Comparison of ENCODE assay signal across 11 cellular contexts in the genomic region with DNA sequence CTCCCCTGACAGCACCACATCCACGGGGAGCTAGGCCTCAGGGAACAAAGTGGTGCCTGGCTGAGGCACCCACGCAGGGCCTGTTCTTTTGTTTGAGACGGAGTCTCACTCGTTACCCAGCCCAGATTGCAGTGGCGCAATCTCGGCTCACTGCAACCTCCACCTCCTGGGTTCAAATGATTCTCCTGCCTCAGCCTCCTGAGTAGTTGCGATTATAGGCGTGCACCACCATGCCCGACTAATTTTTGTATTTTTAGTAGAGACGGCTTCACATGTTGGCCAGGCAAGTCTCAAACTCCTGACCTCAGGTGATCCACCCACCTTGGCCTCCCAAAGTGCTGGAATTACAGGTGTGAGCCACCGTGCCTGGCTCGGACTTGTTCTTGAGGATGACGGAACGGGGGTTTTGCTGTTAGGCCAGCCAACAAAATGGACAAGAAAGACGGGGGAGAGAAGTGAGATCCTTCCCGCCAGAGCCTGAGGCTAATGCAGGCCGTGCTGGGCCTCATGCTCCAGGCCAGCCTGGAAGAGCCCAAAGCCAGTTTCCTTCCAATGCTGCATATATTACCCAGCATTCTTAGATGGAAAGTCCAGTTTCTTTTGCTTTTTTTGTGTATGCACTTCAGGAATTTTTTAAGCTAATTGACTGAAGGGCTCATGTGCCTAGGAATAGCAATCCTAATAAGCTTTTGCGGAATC. TPM values are rescaled to one million over a fixed set of nuclear protein-coding genes. Genes with fewer than 3 reads are reported as not detected.
A peak's percentile ranks its signal among the peaks of the same experiment; 100 is the strongest.
DNase-seq lines count a peak whose midpoint lies in the region; ATAC-seq, FAIRE-seq and TF ChIP-seq lines count a peak whose summit lies in the region.
"Had no signal": no experiment of that assay in that cellular context is flagged by ENCODE, and none has a peak within 500 bp of the region (broad histone marks: within the 10 kb centered on the region; RNA-seq: fewer than 3 reads in every experiment).

No MANE protein-coding gene starts in this region.

- H3K4me1 ChIP-seq in HepG2 (ENCODE audit: insufficient read depth, low read length): peaks cover 42% of the 10 kb centered on the region
- H3K4me1 ChIP-seq in right lobe of liver: no peaks in the 10 kb centered on the region
- H3K4me1 ChIP-seq in mesodermal cell (ENCODE audit: control insufficient read depth, insufficient read depth, low read length, poor library complexity, severe bottlenecking): peaks cover 34% of the 10 kb centered on the region

- no TSS peak for BruUV-seq in HepG2 (replicated peaks; lab: Mats Ljungman, UMichigan)

- no peak overlapping the region for H2AFZ ChIP-seq in HepG2 (ENCODE audit: low read length)

- peak overlapping the region; percentile 56 for H3K4me3 Mint-ChIP-seq in activated naive CD8-positive, alpha-beta T cell treated with anti-CD3 and anti-CD28 coated beads for 36 hours

- H3K4me1 Mint-ChIP-seq in activated naive CD8-positive, alpha-beta T cell treated with anti-CD3 and anti-CD28 coated beads for 36 hours: peaks cover 41% of the 10 kb centered on the region

- CTCF ChIA-PET in HepG2 (lab: Yijun Ruan, JAX; ENCODE audit: low intra/inter-chr PET ratio, low total read pairs): no interaction called here

- no peak for TF ChIP-seq RAD21 in HepG2 (CRISPR knock-in tag; IDR thresholded peaks at IDR 0.05)

- H3K4me3 ChIP-seq in HepG2 (replicated peaks in 1 of 3; ENCODE audit: insufficient read depth in 1 of 3, low read depth in 2 of 3, low read length in 3 of 3) (no peak overlapping the region), right lobe of liver (no peak overlapping the region), mesodermal cell (ENCODE audit: extremely low read depth, insufficient read depth, low read length, poor library complexity, severe bottlenecking) (no peak overlapping the region)

- TF ChIP-seq EP300 in HepG2 (IDR thresholded peaks at IDR 0.05; ENCODE audit: low read depth in 2 of 2, low read length in 2 of 2) (no peak), HepG2 (CRISPR knock-in tag; IDR thresholded peaks at IDR 0.05; ENCODE audit: borderline replicate concordance) (no peak)

- no peaks in the 10 kb centered on the region for H3K36me3 Mint-ChIP-seq in activated naive CD8-positive, alpha-beta T cell treated with anti-CD3 and anti-CD28 coated beads for 36 hours

- no peaks in the 10 kb centered on the region for H4K20me1 ChIP-seq in HepG2 (ENCODE audit: insufficient read depth, low read length)

- H3K9ac ChIP-seq in HepG2 (ENCODE audit: insufficient read depth, low read depth, low read length): no peak overlapping the region

- H3K9me3 Mint-ChIP-seq in activated naive CD8-positive, alpha-beta T cell treated with anti-CD3 and anti-CD28 coated beads for 36 hours: no peaks in the 10 kb centered on the region

- WGBS in HepG2 (ENCODE audit: low lambda C conversion rate): 64% methylated on average over 15 of the region's 18 CpGs
- 93% methylated on average over 5 of the region's 18 CpGs for WGBS in right lobe of liver (ENCODE audit: insufficient coverage, low coverage, low lambda C conversion rate, missing lambda C conversion rate)
- WGBS in mesodermal cell (ENCODE audit: insufficient coverage in 2 of 2), 2 experiments: 88 to 91% methylated on average over 15 to 16 of the region's 18 CpGs

- in situ Hi-C loops in HepG2 (cut with HindIII; ENCODE audit: extremely low pct_ligation_motif_present, low pct_unique_long_range_greater_than_20kb): no loop called here

- no peaks in the 10 kb centered on the region for H3K79me2 ChIP-seq in HepG2 (ENCODE audit: insufficient read depth, low read length)

- ATAC-seq in HepG2: no peak
- no peak for ATAC-seq in right lobe of liver

- POLR2A ChIA-PET in HepG2 (lab: Yijun Ruan, JAX): no interaction called here

- H3K9me3 ChIP-seq in HepG2 (ENCODE audit: low read length): no peaks in the 10 kb centered on the region
- no peaks in the 10 kb centered on the region for H3K9me3 ChIP-seq in right lobe of liver
- no peaks in the 10 kb centered on the region for H3K9me3 ChIP-seq in mesodermal cell (ENCODE audit: control insufficient read depth, low read length)

- H3K27me3 ChIP-seq in HepG2 (ENCODE audit: control insufficient read depth in 1 of 2, insufficient read depth in 2 of 2, low read length in 2 of 2): peaks cover 2 to 31% of the 10 kb centered on the region in 2 experiments; a peak in 3 of 5 replicates
- H3K27me3 ChIP-seq in right lobe of liver: no peaks in the 10 kb centered on the region

- TF ChIP-seq CTCF in HepG2 (CRISPR knock-in tag; IDR thresholded peaks at IDR 0.05) (no peak), right lobe of liver (IDR thresholded peaks at IDR 0.05) (no peak)

- H3K27ac Mint-ChIP-seq in activated naive CD8-positive, alpha-beta T cell treated with anti-CD3 and anti-CD28 coated beads for 36 hours: peak overlapping the region; percentile 75

- TF ChIP-seq POLR2A in HepG2 (IDR thresholded peaks at IDR 0.05; ENCODE audit: insufficient read depth in 1 of 2, low read depth in 2 of 2, low read length in 2 of 2) (no peak), right lobe of liver (IDR thresholded peaks at IDR 0.05) (no peak)

- H3K27ac ChIP-seq in HepG2 (ENCODE audit: extremely low read length, insufficient read depth, low read length) (no peak overlapping the region), right lobe of liver (no peak overlapping the region), mesodermal cell (ENCODE audit: low read depth, low read length, severe bottlenecking) (peak overlapping the region; percentile 77)

- FAIRE-seq in HepG2 (lab: Jason Lieb, UNC): no peak
- FAIRE-seq: bronchial epithelial cell had no signal

- H3K4me2 ChIP-seq in HepG2 (ENCODE audit: low read depth, low read length): no peak overlapping the region

- DNase-seq in HepG2 (ENCODE audit: low spot score) (no peak), right lobe of liver (no peak), C1 segment of cervical spinal cord (lab: John Stamatoyannopoulos, UW) (no peak), AG08395 (ENCODE audit: low spot score) (no peak), globus pallidus (ENCODE audit: low spot score) (no peak), NCI-H2171 (lab: John Stamatoyannopoulos, UW) (no peak)
- DNase-seq in activated naive CD8-positive, alpha-beta T cell treated with anti-CD3 and anti-CD28 coated beads for 36 hours: no peak
- DNase-seq: activated CD4-positive, alpha-beta T cell treated with anti-CD3 and anti-CD28 coated beads, Interleukin-2, amount 50 U/mL, for 1 hour; NCI-H2171 treated with DMSO at 0.1 percent for 48 hours had no signal

- H3K36me3 ChIP-seq in HepG2 (replicated peaks in 1 of 2; ENCODE audit: control insufficient read depth in 1 of 2, insufficient read depth in 2 of 2, low read length in 2 of 2): no peaks in the 10 kb centered on the region
- H3K36me3 ChIP-seq in right lobe of liver: no peaks in the 10 kb centered on the region
- no peaks in the 10 kb centered on the region for H3K36me3 ChIP-seq in mesodermal cell (ENCODE audit: control insufficient read depth, insufficient read depth, low read length)

- intact Hi-C loops in HepG2 (cut with micrococcal nuclease; ENCODE audit: unreplicated experiment) (no loop called here), right lobe of liver (cut with DNase I) (no loop called here)

- no peaks in the 10 kb centered on the region for H3K27me3 Mint-ChIP-seq in activated naive CD8-positive, alpha-beta T cell treated with anti-CD3 and anti-CD28 coated beads for 36 hours

RNA-seq across cellular contexts. Expression of a gene that starts 28.1 kb away (rescaled TPM):
- total RNA-seq in HepG2 (2016; rRNA removed; fragmentation: Illumina TruSeq; extraction: Trizol): 13.9 and 17.4 TPM in 2 replicates
- 4.7 and 4.8 TPM in 2 replicates for total RNA-seq in HepG2 (2016; cell fraction: cytosol; rRNA removed; fragmentation: Illumina TruSeq; extraction: Trizol; ENCODE audit: low read depth)
- total RNA-seq in HepG2 (2016; cell fraction: insoluble cytoplasmic fraction; rRNA removed; fragmentation: Illumina TruSeq; extraction: Trizol): 10.1 and 18.5 TPM in 2 replicates
- 20.5 and 21.4 TPM in 2 replicates for total RNA-seq in HepG2 (2016; cell fraction: membrane; rRNA removed; fragmentation: Illumina TruSeq; extraction: Trizol)
- total RNA-seq in HepG2 (2016; cell fraction: nucleus; rRNA removed; fragmentation: Illumina TruSeq; extraction: Trizol): 17.5 and 19.5 TPM in 2 replicates
- polyA plus RNA-seq in HepG2 (2011; rRNA removed): 15.2 and 17.3 TPM in 2 replicates
- polyA plus RNA-seq in HepG2 (2011; cell fraction: cytosol; rRNA removed): 12.0 and 18.4 TPM in 2 replicates
- polyA plus RNA-seq in HepG2 (2011; cell fraction: nucleus; rRNA removed): 17.2 and 23.0 TPM in 2 replicates
- polyA plus RNA-seq in HepG2 (2012): 4.4 and 15.3 TPM in 2 replicates
- 6.3 and 6.4 TPM in 2 replicates for polyA plus RNA-seq in HepG2 (2016; cell fraction: cytosol; fragmentation: Illumina TruSeq; extraction: Trizol; ENCODE audit: low read depth)
- polyA plus RNA-seq in HepG2 (2016; cell fraction: insoluble cytoplasmic fraction; fragmentation: Illumina TruSeq; extraction: Trizol; ENCODE audit: low read depth): 14.6 and 21.4 TPM in 2 replicates
- 19.0 and 20.4 TPM in 2 replicates for polyA plus RNA-seq in HepG2 (2016; cell fraction: membrane; fragmentation: Illumina TruSeq; extraction: Trizol; ENCODE audit: low read depth)
- 32.9 and 35.2 TPM in 2 replicates for polyA plus RNA-seq in HepG2 (2016; cell fraction: nucleus; fragmentation: Illumina TruSeq; extraction: Trizol; ENCODE audit: insufficient read depth, low read depth)
- 33.9 and 45.0 TPM in 2 replicates for polyA minus RNA-seq in HepG2 (2011; rRNA and poly(A)+ RNA removed; ENCODE audit: low replicate concordance)
- polyA minus RNA-seq in HepG2 (2011; cell fraction: cytosol; rRNA and poly(A)+ RNA removed): 15.8 and 17.1 TPM in 2 replicates
- 6.1 and 8.6 TPM in 2 replicates for polyA minus RNA-seq in HepG2 (2011; cell fraction: nucleus; rRNA and poly(A)+ RNA removed)
- 100 to 1,000 TPM; 122 to 232 (median 189) TPM for total RNA-seq in right lobe of liver
- total RNA-seq in activated naive CD8-positive, alpha-beta T cell treated with anti-CD3 and anti-CD28 coated beads for 36 hours: 10 to 100 TPM; 76.9 to 83.7 TPM
- 200 TPM for polyA plus RNA-seq in mesodermal cell (2013, experiment 1 of 2)
- polyA plus RNA-seq in mesodermal cell (2013, experiment 2 of 2): 168 TPM

RNA-seq across cellular contexts. Expression of a gene that starts 44.0 kb away (rescaled TPM):
- total RNA-seq in HepG2 (2016; rRNA removed; fragmentation: Illumina TruSeq; extraction: Trizol) (8.5 and 9.5 TPM in 2 replicates), right lobe of liver (10 to 100 TPM; 11.5 to 36.5 (median 18.5) TPM)
- 3.0 and 3.5 TPM in 2 replicates for total RNA-seq in HepG2 (2016; cell fraction: cytosol; rRNA removed; fragmentation: Illumina TruSeq; extraction: Trizol; ENCODE audit: low read depth)
- total RNA-seq in HepG2 (2016; cell fraction: insoluble cytoplasmic fraction; rRNA removed; fragmentation: Illumina TruSeq; extraction: Trizol): 9.6 TPM in 2 replicates
- 3.8 and 4.7 TPM in 2 replicates for total RNA-seq in HepG2 (2016; cell fraction: membrane; rRNA removed; fragmentation: Illumina TruSeq; extraction: Trizol)
- 5.2 and 5.4 TPM in 2 replicates for total RNA-seq in HepG2 (2016; cell fraction: nucleus; rRNA removed; fragmentation: Illumina TruSeq; extraction: Trizol)
- polyA plus RNA-seq in HepG2 (2011; rRNA removed): 4.0 and 4.3 TPM in 2 replicates
- polyA plus RNA-seq in HepG2 (2011; cell fraction: cytosol; rRNA removed): 2.8 and 5.7 TPM in 2 replicates
- polyA plus RNA-seq in HepG2 (2011; cell fraction: nucleus; rRNA removed): 13.7 and 22.6 TPM in 2 replicates
- 1.3 and 1.7 TPM in 2 replicates for polyA plus RNA-seq in HepG2 (2012)
- 3.0 TPM in 2 replicates for polyA plus RNA-seq in HepG2 (2016; cell fraction: cytosol; fragmentation: Illumina TruSeq; extraction: Trizol; ENCODE audit: low read depth)
- polyA plus RNA-seq in HepG2 (2016; cell fraction: insoluble cytoplasmic fraction; fragmentation: Illumina TruSeq; extraction: Trizol; ENCODE audit: low read depth): 6.1 and 6.9 TPM in 2 replicates
- 2.4 TPM in 2 replicates for polyA plus RNA-seq in HepG2 (2016; cell fraction: membrane; fragmentation: Illumina TruSeq; extraction: Trizol; ENCODE audit: low read depth)
- 8.5 and 10.3 TPM in 2 replicates for polyA plus RNA-seq in HepG2 (2016; cell fraction: nucleus; fragmentation: Illumina TruSeq; extraction: Trizol; ENCODE audit: insufficient read depth, low read depth)
- 0.37 and 5.3 TPM in 2 replicates for polyA minus RNA-seq in HepG2 (2011; rRNA and poly(A)+ RNA removed; ENCODE audit: low replicate concordance)
- 1.7 and 1.8 TPM in 2 replicates for polyA minus RNA-seq in HepG2 (2011; cell fraction: cytosol; rRNA and poly(A)+ RNA removed)
- polyA minus RNA-seq in HepG2 (2011; cell fraction: nucleus; rRNA and poly(A)+ RNA removed): 5.1 and 6.2 TPM in 2 replicates
- 1 to 10 TPM; 2.1 to 2.5 TPM for total RNA-seq in activated naive CD8-positive, alpha-beta T cell treated with anti-CD3 and anti-CD28 coated beads for 36 hours
- polyA plus RNA-seq in mesodermal cell (2013, experiment 1 of 2): 30.9 TPM
- polyA plus RNA-seq in mesodermal cell (2013, experiment 2 of 2): 24.3 TPM
